Comparison of ENCODE assay signal across 8 cellular contexts in genomic region chr14:50955373-50956043, GRCh38. TPM values are rescaled to one million over a fixed set of nuclear protein-coding genes. Genes with fewer than 3 reads are reported as not detected.
DNase-seq lines count a peak whose midpoint lies in the region; ATAC-seq lines count a peak whose summit lies in the region.

No MANE protein-coding gene starts in this region.

- CTCF ChIA-PET in activated CD8-positive, alpha-beta memory T cell treated with anti-CD3 and anti-CD28 coated beads, Interleukin-2, amount 10 ng/mL, durations not matched to agents 7 days and 5 days (lab: Charles Lee) = interaction anchor here (1.3 to 1.8 kb wide), 2 partner anchors 9 to 297 kb away, joined by 3 to 4 read pairs; no protein-coding TSS in a partner anchor

- no peaks in the 10 kb centered on the region for H3K27me3 Mint-ChIP-seq in activated CD8-positive, alpha-beta memory T cell treated with anti-CD3 and anti-CD28 coated beads, Interleukin-2, amount 10 ng/mL, durations not matched to agents 7 days and 5 days

- H3K4me1 Mint-ChIP-seq in activated CD8-positive, alpha-beta memory T cell treated with anti-CD3 and anti-CD28 coated beads, Interleukin-2, amount 10 ng/mL, durations not matched to agents 7 days and 5 days = peaks cover 6% of the 10 kb centered on the region

- DNase-seq in activated CD8-positive, alpha-beta memory T cell treated with anti-CD3 and anti-CD28 coated beads, Interleukin-2, amount 10 ng/mL, durations not matched to agents 7 days and 5 days = no peak
- DNase-seq in activated CD8-positive, alpha-beta memory T cell treated with anti-CD3 and anti-CD28 coated beads, Interleukin-2, amount 50 U/mL, for 4 hours = no peak
- DNase-seq in NCI-H1105 treated with DMSO at 0.1 percent for 48 hours (lab: John Stamatoyannopoulos, UW) (peak; percentile 42), UCSD-AML1 (lab: John Stamatoyannopoulos, UW; ENCODE audit: unreplicated experiment) (peak; percentile 51), foreskin melanocyte (peak; percentile 88), pulmonary artery endothelial cell (ENCODE audit: low read depth, low spot score) (peak; percentile 64)

- no peaks in the 10 kb centered on the region for H3K9me3 Mint-ChIP-seq in activated CD8-positive, alpha-beta memory T cell treated with anti-CD3 and anti-CD28 coated beads, Interleukin-2, amount 10 ng/mL, durations not matched to agents 7 days and 5 days (ENCODE audit: low read depth)

- peak; percentile 53 for ATAC-seq in activated CD8-positive, alpha-beta memory T cell treated with anti-CD3 and anti-CD28 coated beads, Interleukin-2, amount 10 ng/mL, durations not matched to agents 7 days and 5 days
- ATAC-seq in HG02610 (IDR thresholded peaks at IDR 0.05; ENCODE audit: unreplicated experiment) = no peak
- no peak for ATAC-seq in GM18511 (IDR thresholded peaks at IDR 0.05; ENCODE audit: unreplicated experiment)

- H3K36me3 Mint-ChIP-seq in activated CD8-positive, alpha-beta memory T cell treated with anti-CD3 and anti-CD28 coated beads, Interleukin-2, amount 10 ng/mL, durations not matched to agents 7 days and 5 days = no peaks in the 10 kb centered on the region

- H3K27ac Mint-ChIP-seq in activated CD8-positive, alpha-beta memory T cell treated with anti-CD3 and anti-CD28 coated beads, Interleukin-2, amount 10 ng/mL, durations not matched to agents 7 days and 5 days = no peak overlapping the region

- H3K4me3 Mint-ChIP-seq in activated CD8-positive, alpha-beta memory T cell treated with anti-CD3 and anti-CD28 coated beads, Interleukin-2, amount 10 ng/mL, durations not matched to agents 7 days and 5 days = no peak overlapping the region

RNA-seq across cellular contexts. Expression of gene PYGL, which starts 11.2 kb away (rescaled TPM):
- total RNA-seq in activated CD8-positive, alpha-beta memory T cell treated with anti-CD3 and anti-CD28 coated beads, Interleukin-2, amount 10 ng/mL, durations not matched to agents 7 days and 5 days = under 1 TPM; 0.55 to 0.91 TPM
- total RNA-seq in pulmonary artery endothelial cell = 75.7 and 134 TPM in 2 replicates

Comparison
In these comparisons a context has a peak if more than half of its experiments do, and no peak if none do; other contexts are left out.
1. DNase-seq: peak in NCI-H1105 treated with DMSO at 0.1 percent for 48 hours (single experiment), UCSD-AML1 (single experiment), foreskin melanocyte (single experiment) and pulmonary artery endothelial cell (single experiment); none in activated CD8-positive, alpha-beta memory T cell treated with anti-CD3 and anti-CD28 coated beads, Interleukin-2, amount 10 ng/mL, durations not matched to agents 7 days and 5 days (single experiment) and activated CD8-positive, alpha-beta memory T cell treated with anti-CD3 and anti-CD28 coated beads, Interleukin-2, amount 50 U/mL, for 4 hours (single experiment).
2. RNA of gene PYGL, which starts 11.2 kb away (total RNA-seq): 75.7 to 134 TPM in pulmonary artery endothelial cell; 0.55 to 0.91 TPM in activated CD8-positive, alpha-beta memory T cell treated with anti-CD3 and anti-CD28 coated beads, Interleukin-2, amount 10 ng/mL, durations not matched to agents 7 days and 5 days; every median in the first group is over 10 times any median in the second.